Comparison of ENCODE assay signal across 8 cellular contexts in the genomic region with DNA sequence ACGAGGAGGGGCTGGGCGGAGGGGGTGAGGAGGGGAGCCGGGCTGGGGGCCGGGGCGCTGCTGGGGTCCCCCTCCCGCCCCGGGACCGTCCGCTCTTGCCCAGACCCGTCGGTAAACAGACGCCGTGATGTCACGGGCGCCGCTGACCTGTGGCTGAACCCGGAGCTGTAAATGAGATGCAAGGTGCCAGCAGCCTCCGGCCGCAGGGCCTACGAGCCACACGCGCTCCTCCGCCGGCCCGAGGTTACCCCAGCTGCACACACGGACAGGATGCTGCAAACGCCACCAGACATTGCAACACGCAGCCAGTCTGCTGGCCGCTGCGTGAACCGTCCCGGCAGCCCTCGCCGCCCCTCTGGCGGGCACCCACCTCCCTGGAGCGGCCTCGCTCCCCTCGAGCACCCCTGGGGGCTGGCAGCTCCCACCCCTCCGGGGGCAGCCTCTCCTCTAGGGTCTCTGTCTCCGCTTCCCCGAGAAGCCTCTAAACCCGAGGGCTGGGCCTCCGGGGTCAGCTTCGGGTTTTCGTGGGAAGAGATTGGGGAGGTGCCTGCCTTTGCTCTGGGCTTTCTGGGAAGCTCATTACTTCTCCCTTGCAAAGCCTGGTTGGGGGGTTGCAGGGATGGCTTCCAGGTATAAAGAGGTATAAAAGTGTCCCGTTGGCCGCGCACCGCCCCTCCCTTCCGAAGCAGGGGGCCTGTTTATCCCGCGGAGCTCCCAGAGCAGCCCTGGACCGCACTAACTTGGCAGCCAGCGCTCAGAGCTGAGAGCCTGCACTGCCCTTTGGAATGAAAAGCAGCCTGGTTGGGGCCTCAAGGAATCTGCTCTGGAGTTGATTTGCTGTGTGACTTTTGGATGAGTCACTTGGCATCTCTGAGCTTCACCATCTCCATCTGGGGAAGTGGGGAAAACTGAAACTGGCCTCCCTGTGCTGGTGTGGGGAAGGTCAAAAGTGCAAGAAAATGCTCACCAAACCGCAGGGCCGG. TPM values are rescaled to one million over a fixed set of nuclear protein-coding genes. Genes with fewer than 3 reads are reported as not detected.
DNase-seq lines count a peak whose midpoint lies in the region; ATAC-seq and TF ChIP-seq lines count a peak whose summit lies in the region.

No MANE protein-coding gene starts in this region.

- BruUV-seq in Panc1 (replicated peaks; lab: Mats Ljungman, UMichigan), result TSS peak; percentile 80

- 26 to 35% methylated on average over 34 to 38 of the region's 56 CpGs for WGBS in lower leg skin, 2 donors

- TF ChIP-seq POLR2A in lower leg skin (IDR thresholded peaks at IDR 0.05), result no peak

- peak overlapping the region; percentile 96 for H3K27ac ChIP-seq in Panc1 (ENCODE audit: low read length)
- H3K27ac ChIP-seq in effector memory CD4-positive, alpha-beta T cell (ENCODE audit: insufficient read depth, low read length, poor library complexity, severe bottlenecking), result no peak overlapping the region

- no peaks in the 10 kb centered on the region for H3K36me3 ChIP-seq in Panc1 (ENCODE audit: control insufficient read depth, insufficient read depth, low read length)
- peaks cover 6% of the 10 kb centered on the region for H3K36me3 ChIP-seq in effector memory CD4-positive, alpha-beta T cell (ENCODE audit: control insufficient read depth, insufficient read depth, low read length)

- in situ Hi-C loops in Panc1 (cut with HindIII; ENCODE audit: low pct_unique_long_range_greater_than_20kb, low sequenced_read_pairs), result no loop called here

- H3K4me3 ChIP-seq in Panc1 (ENCODE audit: low read depth in 2 of 2, low read length in 2 of 2) (peak overlapping the region; percentile 26 to 46), lower leg skin (ENCODE audit: low read depth, poor library complexity, severe bottlenecking) (no peak overlapping the region)
- peak overlapping the region; percentile 23 for H3K4me3 ChIP-seq in effector memory CD4-positive, alpha-beta T cell (ENCODE audit: insufficient read depth, low read depth, low read length, poor library complexity, severe bottlenecking)

- TF ChIP-seq CTCF in GM20000 (IDR thresholded peaks at IDR 0.05; ENCODE audit: extremely low read depth, missing control alignments) (no peak), Panc1 (IDR thresholded peaks at IDR 0.05) (no peak), lower leg skin (IDR thresholded peaks at IDR 0.05) (no peak)

- POLR2A ChIA-PET in Panc1 (lab: Charles Lee), result interaction anchor here (0.6 to 0.7 kb wide), 3 partner anchors 9 to 27 kb away, joined by 3 to 4 read pairs (median 3); no protein-coding TSS in a partner anchor

- H3K4me1 ChIP-seq in Panc1 (ENCODE audit: control insufficient read depth, insufficient read depth, low read length), result peaks cover 89% of the 10 kb centered on the region
- H3K4me1 ChIP-seq in effector memory CD4-positive, alpha-beta T cell (ENCODE audit: control insufficient read depth, insufficient read depth, low read length, poor library complexity, severe bottlenecking), result peaks cover 12% of the 10 kb centered on the region

- no peaks in the 10 kb centered on the region for H3K9me3 ChIP-seq in Panc1 (ENCODE audit: control insufficient read depth, insufficient read depth, low read depth, low read length)
- no peaks in the 10 kb centered on the region for H3K9me3 ChIP-seq in effector memory CD4-positive, alpha-beta T cell (ENCODE audit: control insufficient read depth, low read length)

- peak; percentile 86 for ATAC-seq in Panc1

- DNase-seq in AG08396 (ENCODE audit: low spot score), result peak; percentile 96
- DNase-seq in GM20000 (ENCODE audit: low spot score), result peak; percentile 66
- DNase-seq in Panc1 (ENCODE audit: low read depth, low spot score), result no peak
- DNase-seq in effector memory CD4-positive, alpha-beta T cell, result no peak
- peak; percentile 82 to 97 for DNase-seq in lower leg skin (ENCODE audit: low spot score in 2 of 2)
- DNase-seq in stromal cell of bone marrow (ENCODE audit: low read depth), result peak; percentile 97
- no peak for DNase-seq in NCI-H2029 (lab: John Stamatoyannopoulos, UW)
- DNase-seq in NCI-H524 treated with DMSO at 0.1 percent for 48 hours (lab: John Stamatoyannopoulos, UW), result no peak

- CTCF ChIA-PET in Panc1 (lab: Charles Lee), result interaction anchor here (0.6 to 1.0 kb wide), 2 partner anchors 23 to 295 kb away, joined by 3 read pairs; no protein-coding TSS in a partner anchor

- intact Hi-C loops in Panc1 (cut with micrococcal nuclease; ENCODE audit: unreplicated experiment) (loop anchor here (2.0 kb wide), 1 partner anchor 23 kb away; the partner anchor contains the start of gene DHRS3), lower leg skin (cut with DNase I; ENCODE audit: low total_unique reads) (no loop called here)

- no peaks in the 10 kb centered on the region for H3K27me3 ChIP-seq in Panc1 (ENCODE audit: control insufficient read depth, insufficient read depth, low read length)
- H3K27me3 ChIP-seq in effector memory CD4-positive, alpha-beta T cell (replicated peaks; ENCODE audit: control insufficient read depth, insufficient read depth, low read length, poor library complexity, severe bottlenecking), result no peaks in the 10 kb centered on the region

RNA-seq across cellular contexts. Expression of gene DHRS3, which starts 21.9 kb away (rescaled TPM):
- total RNA-seq in Panc1 (2021; ENCODE audit: unreplicated experiment), result 113 TPM
- 143 TPM for polyA plus RNA-seq in Panc1 (2012; ENCODE audit: insufficient read length)
- total RNA-seq in lower leg skin, result 100 to 1,000 TPM in 3 of 4 donors, 10 to 100 TPM in 1; 92.4 to 130 (median 107) TPM

RNA-seq across cellular contexts. Expression of gene AADACL4, which starts 47.8 kb away (rescaled TPM):
- total RNA-seq in Panc1 (2021; ENCODE audit: unreplicated experiment) (not detected), lower leg skin (under 1 TPM in 1 of 4 donors, not detected in 3; 0.59 TPM)
- not detected for polyA plus RNA-seq in Panc1 (2012; ENCODE audit: insufficient read length)

Comparison
In these comparisons a context has a peak if more than half of its experiments do, and no peak if none do; other contexts are left out.
1. DNase-seq: peak in AG08396 (single experiment), GM20000 (single experiment), lower leg skin (2 of 2) and stromal cell of bone marrow (single experiment); none in Panc1 (single experiment), effector memory CD4-positive, alpha-beta T cell (0 of 3), NCI-H2029 (single experiment) and NCI-H524 treated with DMSO at 0.1 percent for 48 hours (single experiment).